ENCODE assay signal across 19 cellular contexts in genomic region chr2:130159376-130159775, GRCh38. TPM values are rescaled to one million over a fixed set of nuclear protein-coding genes. Genes with fewer than 3 reads are reported as not detected.
"Had no signal": no experiment of that assay in that cellular context is flagged by ENCODE, and none has a peak within 500 bp of the region (broad histone marks: within the 10 kb centered on the region; RNA-seq: fewer than 3 reads in every experiment).

No MANE protein-coding gene starts in this region.

RNA-seq across cellular contexts. Expression of gene CCDC74B, which starts 14.5 kb away (rescaled TPM):
- total RNA-seq: left lobe of liver had no signal

RNA-seq across cellular contexts. Expression of gene POTEF, which starts 30.4 kb away (rescaled TPM):
- total RNA-seq: colonic mucosa, esophagus mucosa, esophagus squamous epithelium, gastrocnemius medialis, heart right ventricle, kidney epithelial cell, left cardiac atrium, left lobe of liver, left ventricle myocardium inferior, lower leg skin, lower lobe of right lung, mononuclear cell, mucosa of gallbladder had no signal
- polyA plus RNA-seq: heart right ventricle, keratinocyte had no signal

RNA-seq across cellular contexts. Expression of gene TUBA3E, which starts 38.9 kb away (rescaled TPM):
- total RNA-seq: chondrocyte, colonic mucosa, dermis microvascular lymphatic vessel endothelial cell, endodermal cell, esophagus mucosa, esophagus squamous epithelium, gastrocnemius medialis, glomerular endothelial cell, kidney epithelial cell, left lobe of liver, lower leg skin, lower lobe of right lung, lung microvascular endothelial cell, mononuclear cell, mucosa of gallbladder had no signal
- polyA plus RNA-seq: keratinocyte had no signal
